Comparison of ENCODE assay signal across 19 cellular contexts in the genomic region with DNA sequence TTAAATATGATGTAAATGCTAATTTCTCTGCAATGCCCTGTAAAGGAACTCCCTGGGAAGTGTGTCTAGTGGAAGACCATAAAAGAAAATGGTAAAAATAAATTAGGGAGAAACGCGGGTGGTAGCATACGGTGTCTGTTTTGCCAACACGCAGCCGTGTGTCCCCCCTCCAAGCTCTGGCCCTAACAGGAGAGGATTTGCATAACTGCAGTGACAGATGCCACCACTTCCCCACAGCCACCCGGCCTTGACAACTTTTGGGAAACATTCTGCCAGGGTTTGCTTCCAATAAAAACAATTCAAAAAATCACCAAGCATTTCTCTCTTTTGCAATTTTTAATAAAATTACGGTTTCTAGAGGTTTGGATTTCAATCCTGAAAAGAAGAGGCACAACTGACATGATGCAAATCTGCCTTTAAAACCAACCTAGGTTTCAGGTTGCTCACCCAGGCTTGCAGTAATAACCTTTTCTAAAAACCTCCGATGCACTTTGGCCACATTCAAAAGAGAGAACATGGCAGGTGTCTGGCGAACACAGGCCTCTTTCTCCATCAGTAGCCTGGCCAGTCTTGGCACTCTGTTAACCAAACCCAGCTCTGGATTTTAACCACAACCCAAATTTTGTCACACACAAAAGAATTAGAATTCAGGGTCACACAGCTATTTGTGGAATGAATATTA.
"Had no signal": no experiment of that assay in that cellular context is flagged by ENCODE, and none has a peak within 500 bp of the region (broad histone marks: within the 10 kb centered on the region; RNA-seq: fewer than 3 reads in every experiment).

No MANE protein-coding gene starts in this region.

- H3K4me1 ChIP-seq: foreskin keratinocyte, right lobe of liver, upper lobe of right lung had no signal

- H3K4me3 Mint-ChIP-seq: activated naive CD8-positive, alpha-beta T cell treated with anti-CD3 and anti-CD28 coated beads, Interleukin-2, amount 10 ng/mL, durations not matched to agents 7 days and 5 days; brain; neural crest cell; T-helper 17 cell had no signal

- H3K27ac Mint-ChIP-seq: brain, T-helper 17 cell had no signal

- H3K27me3 ChIP-seq: right lobe of liver, upper lobe of right lung had no signal

- ATAC-seq: foreskin keratinocyte; right lobe of liver; stimulated activated naive CD8-positive, alpha-beta T cell treated with anti-CD3 and anti-CD28 coated beads, Interleukin-15, Interleukin-2, amounts not matched to agents 100 U/mL and 50 U/mL, for 24 hours; T-helper 17 cell; upper lobe of right lung had no signal

- H3K9me3 Mint-ChIP-seq: activated naive CD8-positive, alpha-beta T cell treated with anti-CD3 and anti-CD28 coated beads, Interleukin-2, amount 10 ng/mL, durations not matched to agents 7 days and 5 days; neural crest cell had no signal

- H3K4me2 ChIP-seq: smooth muscle cell had no signal

- H3K36me3 Mint-ChIP-seq: activated naive CD8-positive, alpha-beta T cell treated with anti-CD3 and anti-CD28 coated beads, Interleukin-2, amount 10 ng/mL, durations not matched to agents 7 days and 5 days; brain had no signal

- DNase-seq: activated CD4-positive, alpha-beta T cell treated with anti-CD3 and anti-CD28 coated beads, Interleukin-2, amount 50 U/mL, for 1 hour; activated CD4-positive, CD25-positive, alpha-beta regulatory T cell; activated naive CD4-positive, alpha-beta T cell; activated naive CD8-positive, alpha-beta T cell treated with anti-CD3 and anti-CD28 coated beads, Interleukin-2, amount 10 ng/mL, durations not matched to agents 7 days and 5 days; activated T-cell treated with anti-CD3 and anti-CD28 coated beads for 4 hours; central memory CD4-positive, alpha-beta T cell; cortex of kidney; effector CD8-positive, alpha-beta T cell; foreskin keratinocyte; mesendoderm; right lobe of liver; stimulated activated CD4-positive, alpha-beta T cell treated with anti-CD3 and anti-CD28 coated beads, Interleukin-4, amount 100 ng/mL, for 4 hours; stimulated activated CD8-positive, alpha-beta memory T cell treated with anti-CD3 and anti-CD28 coated beads, Interleukin-4, amount 100 ng/mL, for 48 hours; stimulated activated naive CD8-positive, alpha-beta T cell treated with anti-CD3 and anti-CD28 coated beads, Interleukin-15, Interleukin-2, amounts not matched to agents 100 U/mL and 50 U/mL, for 24 hours; T-helper 17 cell; upper lobe of right lung had no signal

- H3K9me3 ChIP-seq: right lobe of liver, upper lobe of right lung had no signal

- H3K27ac ChIP-seq: foreskin keratinocyte, right lobe of liver, upper lobe of right lung had no signal

- H3K4me3 ChIP-seq: right lobe of liver, smooth muscle cell, upper lobe of right lung had no signal

- H3K36me3 ChIP-seq: right lobe of liver, upper lobe of right lung had no signal

- H3K4me1 Mint-ChIP-seq: neural crest cell had no signal
